ENCODE assay signal across 36 cellular contexts in genomic region chr6:83846291-83846690, GRCh38. TPM values are rescaled to one million over a fixed set of nuclear protein-coding genes. Genes with fewer than 3 reads are reported as not detected.
"Had no signal": no experiment of that assay in that cellular context is flagged by ENCODE, and none has a peak within 500 bp of the region (broad histone marks: within the 10 kb centered on the region; RNA-seq: fewer than 3 reads in every experiment).

No MANE protein-coding gene starts in this region.

- H3K36me3 ChIP-seq: adrenal gland, cardiac muscle cell, colonic mucosa, esophagus squamous epithelium, gastroesophageal sphincter, heart right ventricle had no signal

- H3K4me3 ChIP-seq: adrenal gland, body of pancreas, cardiac muscle cell, colonic mucosa, esophagus squamous epithelium, gastroesophageal sphincter, heart right ventricle, hepatocyte had no signal

- H3K9me3 Mint-ChIP-seq: activated CD4-positive, alpha-beta T cell treated with anti-CD3 and anti-CD28 coated beads, Interleukin-2, amount 10 ng/mL, durations not matched to agents 24 days and 14 days; activated naive CD4-positive, alpha-beta T cell treated with anti-CD3 and anti-CD28 coated beads for 36 hours; activated T-helper 1 cell treated with anti-CD3 and anti-CD28 coated beads, Interleukin-12 subunit alpha, Interleukin-12 subunit beta, Interleukin-2, Interleukin-4 antibody, amounts not matched to agents 30 ng/mL and 10 ng/mL and 1 ng/mL, durations not matched to agents 14 hours and 24 hours and 36 hours; activated T-helper 2 cell treated with anti-CD3 and anti-CD28 coated beads, Interferon-gamma antibody, Interleukin-2, Interleukin-4, amounts not matched to agents 10 μg/mL and 5 μg/mL and 100 μg/mL, durations not matched to agents 14 hours and 24 hours and 36 hours had no signal

- H3K27ac Mint-ChIP-seq: activated CD4-positive, alpha-beta memory T cell treated with anti-CD3 and anti-CD28 coated beads for 36 hours; activated CD4-positive, alpha-beta T cell treated with anti-CD3 and anti-CD28 coated beads for 36 hours; activated CD4-positive, alpha-beta T cell treated with anti-CD3 and anti-CD28 coated beads, Interleukin-2, amount 10 ng/mL, durations not matched to agents 24 days and 14 days; activated CD8-positive, alpha-beta memory T cell treated with anti-CD3 and anti-CD28 coated beads, Interleukin-2, amount 10 ng/mL, durations not matched to agents 7 days and 5 days; activated CD8-positive, alpha-beta T cell treated with anti-CD3 and anti-CD28 coated beads, Interleukin-2, amount 10 ng/mL, durations not matched to agents 7 days and 5 days; activated naive CD4-positive, alpha-beta T cell treated with anti-CD3 and anti-CD28 coated beads for 36 hours; activated naive CD4-positive, alpha-beta T cell treated with anti-CD3 and anti-CD28 coated beads, Interleukin-2, amount 50 U/mL, for 24 hours; activated naive CD8-positive, alpha-beta T cell treated with anti-CD3 and anti-CD28 coated beads for 36 hours; activated naive CD8-positive, alpha-beta T cell treated with anti-CD3 and anti-CD28 coated beads, Interleukin-2, amount 50 U/mL, for 24 hours; activated T-helper 1 cell treated with anti-CD3 and anti-CD28 coated beads, Interleukin-12 subunit alpha, Interleukin-12 subunit beta, Interleukin-2, Interleukin-4 antibody, amounts not matched to agents 30 ng/mL and 10 ng/mL and 1 ng/mL, durations not matched to agents 14 hours and 24 hours and 36 hours; activated T-helper 2 cell treated with anti-CD3 and anti-CD28 coated beads, Interferon-gamma antibody, Interleukin-2, Interleukin-4, amounts not matched to agents 10 μg/mL and 5 μg/mL and 100 μg/mL, durations not matched to agents 14 hours and 24 hours and 36 hours had no signal

- DNase-seq: activated CD4-positive, alpha-beta memory T cell treated with anti-CD3 and anti-CD28 coated beads for 36 hours; activated CD4-positive, alpha-beta T cell treated with anti-CD3 and anti-CD28 coated beads for 36 hours; activated CD4-positive, alpha-beta T cell treated with anti-CD3 and anti-CD28 coated beads, Interleukin-2, amount 10 ng/mL, durations not matched to agents 24 days and 14 days; activated CD4-positive, CD25-positive, alpha-beta regulatory T cell; activated CD4-positive, CD25-positive, alpha-beta regulatory T cell treated with anti-CD3 and anti-CD28 coated beads, Interleukin-2, amount 50 U/mL, for 72 hours; activated CD8-positive, alpha-beta memory T cell treated with anti-CD3 and anti-CD28 coated beads, Interleukin-2, amount 10 ng/mL, durations not matched to agents 7 days and 5 days; activated CD8-positive, alpha-beta memory T cell treated with anti-CD3 and anti-CD28 coated beads, Interleukin-2, amount 50 U/mL, for 4 hours; activated CD8-positive, alpha-beta T cell treated with anti-CD3 and anti-CD28 coated beads, Interleukin-2, amount 10 ng/mL, durations not matched to agents 7 days and 5 days; activated effector memory CD4-positive, alpha-beta T cell treated with anti-CD3 and anti-CD28 coated beads, Interleukin-2, amount 50 U/mL, for 16 hours; activated naive CD4-positive, alpha-beta T cell treated with anti-CD3 and anti-CD28 coated beads for 36 hours; activated naive CD8-positive, alpha-beta T cell treated with anti-CD3 and anti-CD28 coated beads for 36 hours; activated naive CD8-positive, alpha-beta T cell treated with anti-CD3 and anti-CD28 coated beads, Interleukin-2, amount 50 U/mL, for 24 hours; activated T-cell treated with anti-CD3 and anti-CD28 coated beads, Interleukin-2, amount 50 U/mL, for 1 hour; activated T-cell treated with anti-CD3 and anti-CD28 coated beads, Interleukin-2, amount 50 U/mL, for 48 hours; adrenal gland; amygdala; aorta; body of pancreas; central memory CD4-positive, alpha-beta T cell; cerebellar nuclear complex; colonic mucosa; effector CD8-positive, alpha-beta T cell; esophagus squamous epithelium; foreskin melanocyte; heart right ventricle had no signal

- H3K9me3 ChIP-seq: adrenal gland, body of pancreas, colonic mucosa, esophagus squamous epithelium had no signal

- H3K27ac ChIP-seq: adrenal gland, body of pancreas, cardiac muscle cell, colonic mucosa, epithelial cell of prostate, esophagus squamous epithelium, gastroesophageal sphincter, heart right ventricle, hepatocyte had no signal

- H3K27me3 ChIP-seq: body of pancreas, cardiac muscle cell, colonic mucosa had no signal

- H3K36me3 Mint-ChIP-seq: activated CD4-positive, alpha-beta memory T cell treated with anti-CD3 and anti-CD28 coated beads for 36 hours; activated CD8-positive, alpha-beta memory T cell treated with anti-CD3 and anti-CD28 coated beads, Interleukin-2, amount 10 ng/mL, durations not matched to agents 7 days and 5 days; activated naive CD4-positive, alpha-beta T cell treated with anti-CD3 and anti-CD28 coated beads, Interleukin-2, amount 50 U/mL, for 24 hours; activated naive CD8-positive, alpha-beta T cell treated with anti-CD3 and anti-CD28 coated beads for 36 hours had no signal

- H2AFZ ChIP-seq: hepatocyte had no signal

- H3K4me2 ChIP-seq: hepatocyte had no signal

- ATAC-seq: activated CD4-positive, alpha-beta T cell treated with anti-CD3 and anti-CD28 coated beads for 36 hours; activated CD8-positive, alpha-beta memory T cell treated with anti-CD3 and anti-CD28 coated beads, Interleukin-2, amount 10 ng/mL, durations not matched to agents 7 days and 5 days; activated CD8-positive, alpha-beta T cell treated with anti-CD3 and anti-CD28 coated beads, Interleukin-2, amount 10 ng/mL, durations not matched to agents 7 days and 5 days; activated naive CD8-positive, alpha-beta T cell treated with anti-CD3 and anti-CD28 coated beads, Interleukin-2, amount 50 U/mL, for 24 hours; body of pancreas; gastroesophageal sphincter; heart right ventricle had no signal

- H3K4me1 Mint-ChIP-seq: activated CD4-positive, alpha-beta T cell treated with anti-CD3 and anti-CD28 coated beads for 36 hours; activated CD4-positive, alpha-beta T cell treated with anti-CD3 and anti-CD28 coated beads, Interleukin-2, amount 10 ng/mL, durations not matched to agents 24 days and 14 days; activated CD8-positive, alpha-beta memory T cell treated with anti-CD3 and anti-CD28 coated beads, Interleukin-2, amount 10 ng/mL, durations not matched to agents 7 days and 5 days; activated naive CD4-positive, alpha-beta T cell treated with anti-CD3 and anti-CD28 coated beads, Interleukin-2, amount 50 U/mL, for 24 hours; activated naive CD8-positive, alpha-beta T cell treated with anti-CD3 and anti-CD28 coated beads for 36 hours; activated naive CD8-positive, alpha-beta T cell treated with anti-CD3 and anti-CD28 coated beads, Interleukin-2, amount 50 U/mL, for 24 hours had no signal

- H3K4me3 Mint-ChIP-seq: activated CD4-positive, alpha-beta memory T cell treated with anti-CD3 and anti-CD28 coated beads for 36 hours; activated CD4-positive, alpha-beta T cell treated with anti-CD3 and anti-CD28 coated beads for 36 hours; activated CD4-positive, alpha-beta T cell treated with anti-CD3 and anti-CD28 coated beads, Interleukin-2, amount 10 ng/mL, durations not matched to agents 24 days and 14 days; activated CD8-positive, alpha-beta memory T cell treated with anti-CD3 and anti-CD28 coated beads, Interleukin-2, amount 10 ng/mL, durations not matched to agents 7 days and 5 days; activated CD8-positive, alpha-beta T cell treated with anti-CD3 and anti-CD28 coated beads, Interleukin-2, amount 10 ng/mL, durations not matched to agents 7 days and 5 days; activated naive CD4-positive, alpha-beta T cell treated with anti-CD3 and anti-CD28 coated beads for 36 hours; activated naive CD4-positive, alpha-beta T cell treated with anti-CD3 and anti-CD28 coated beads, Interleukin-2, amount 50 U/mL, for 24 hours; activated naive CD8-positive, alpha-beta T cell treated with anti-CD3 and anti-CD28 coated beads for 36 hours; activated naive CD8-positive, alpha-beta T cell treated with anti-CD3 and anti-CD28 coated beads, Interleukin-2, amount 50 U/mL, for 24 hours; activated T-helper 1 cell treated with anti-CD3 and anti-CD28 coated beads, Interleukin-12 subunit alpha, Interleukin-12 subunit beta, Interleukin-2, Interleukin-4 antibody, amounts not matched to agents 30 ng/mL and 10 ng/mL and 1 ng/mL, durations not matched to agents 14 hours and 24 hours and 36 hours had no signal

- H3K4me1 ChIP-seq: adrenal gland, body of pancreas, colonic mucosa, esophagus squamous epithelium, gastroesophageal sphincter, heart right ventricle had no signal

- H3K79me2 ChIP-seq: hepatocyte had no signal

RNA-seq across cellular contexts. Expression of gene RIPPLY2, which starts 6.9 kb away (rescaled TPM):
- total RNA-seq: activated CD4-positive, alpha-beta memory T cell treated with anti-CD3 and anti-CD28 coated beads for 36 hours; activated CD4-positive, alpha-beta T cell treated with anti-CD3 and anti-CD28 coated beads for 36 hours; activated CD4-positive, alpha-beta T cell treated with anti-CD3 and anti-CD28 coated beads, Interleukin-2, amount 10 ng/mL, durations not matched to agents 24 days and 14 days; activated CD8-positive, alpha-beta memory T cell treated with anti-CD3 and anti-CD28 coated beads for 36 hours; activated CD8-positive, alpha-beta memory T cell treated with anti-CD3 and anti-CD28 coated beads, Interleukin-2, amount 10 ng/mL, durations not matched to agents 7 days and 5 days; activated CD8-positive, alpha-beta T cell treated with anti-CD3 and anti-CD28 coated beads, Interleukin-2, amount 10 ng/mL, durations not matched to agents 7 days and 5 days; activated naive CD4-positive, alpha-beta T cell treated with anti-CD3 and anti-CD28 coated beads for 36 hours; activated naive CD8-positive, alpha-beta T cell treated with anti-CD3 and anti-CD28 coated beads for 36 hours; activated T-helper 1 cell treated with anti-CD3 and anti-CD28 coated beads, Interleukin-12 subunit alpha, Interleukin-12 subunit beta, Interleukin-2, Interleukin-4 antibody, amounts not matched to agents 30 ng/mL and 10 ng/mL and 1 ng/mL, durations not matched to agents 14 hours and 24 hours and 36 hours; activated T-helper 2 cell treated with anti-CD3 and anti-CD28 coated beads, Interferon-gamma antibody, Interleukin-2, Interleukin-4, amounts not matched to agents 10 μg/mL and 5 μg/mL and 100 μg/mL, durations not matched to agents 14 hours and 24 hours and 36 hours; aorta; body of pancreas; colonic mucosa; fibroblast of lung; fibroblast of villous mesenchyme; glomerular endothelial cell; heart right ventricle; hepatocyte had no signal
- polyA plus RNA-seq: fibroblast of lung, hepatocyte had no signal
